Comparison of ENCODE assay signal across 1 cellular context in the genomic region with DNA sequence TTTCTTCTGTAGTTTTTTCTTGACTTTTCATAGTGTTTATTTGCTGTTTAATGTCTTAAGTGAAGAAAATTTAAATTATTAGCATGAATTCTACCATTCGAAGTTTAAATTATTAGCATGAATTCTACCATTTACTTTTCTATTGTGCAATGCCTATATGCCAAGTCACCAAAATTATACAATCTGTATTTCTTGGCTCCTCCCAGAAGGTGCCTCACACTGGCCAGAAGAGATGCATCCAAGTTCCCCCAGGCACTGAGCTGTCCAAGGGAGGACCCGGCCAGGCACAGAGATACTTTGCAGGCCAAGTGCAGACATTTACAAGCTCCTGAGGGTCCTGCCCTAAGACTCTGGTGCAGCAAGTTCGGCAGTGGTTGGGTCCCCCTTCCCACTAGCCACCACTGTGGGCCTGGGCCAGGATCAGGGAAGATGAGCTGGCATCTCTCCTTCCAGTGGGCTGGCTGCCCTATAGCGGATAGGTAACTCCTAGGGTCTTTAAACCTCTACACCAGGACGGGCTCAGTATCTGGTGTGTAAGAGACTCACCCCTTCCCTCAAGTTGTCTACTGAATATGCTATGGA.
TF ChIP-seq lines count a peak whose summit lies in the region.

No MANE protein-coding gene starts in this region.

TF ChIP-seq in HepG2, 621 proteins besides CTCF, POLR2A, EP300 and RAD21:
- no peak for TF ChIP-seq SMAD3 (CRISPR knock-in tag; IDR thresholded peaks at IDR 0.05)
- TF ChIP-seq CEBPB (IDR thresholded peaks at IDR 0.05; ENCODE audit: borderline replicate concordance, low read depth, low read length): peak; percentile 53; the same call in 1 of the 2 replicates
